35 cellular contexts compared by ENCODE assay signal in the genomic region with DNA sequence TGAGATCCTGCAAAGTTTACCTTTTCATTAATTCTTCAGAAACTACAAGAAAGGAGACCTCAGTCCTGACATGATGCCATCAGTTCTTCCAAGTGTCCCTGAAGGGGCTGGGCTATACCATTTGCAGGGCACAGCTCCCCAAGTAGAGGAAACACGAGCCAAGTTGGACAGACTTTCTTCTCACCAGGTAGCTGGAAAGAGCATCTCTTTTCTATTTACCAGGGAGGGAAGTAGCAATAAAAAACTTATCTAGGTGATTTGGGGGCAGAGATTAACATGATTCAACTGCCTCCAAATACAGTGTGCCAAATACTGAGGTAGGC.
"Had no signal": no experiment of that assay in that cellular context is flagged by ENCODE, and none has a peak within 500 bp of the region (broad histone marks: within the 10 kb centered on the region; RNA-seq: fewer than 3 reads in every experiment).

No MANE protein-coding gene starts in this region.

- H3K4me3 ChIP-seq: PC-9 had no signal

- H3K36me3 ChIP-seq: brain microvascular endothelial cell had no signal

- ATAC-seq: activated CD8-positive, alpha-beta memory T cell treated with anti-CD3 and anti-CD28 coated beads, Interleukin-2, amount 10 ng/mL, durations not matched to agents 7 days and 5 days; Right ventricle myocardium inferior had no signal

- H3K27ac ChIP-seq: brain microvascular endothelial cell, PC-9, RWPE1, VCaP had no signal

- DNase-seq: activated CD4-positive, alpha-beta memory T cell treated with anti-CD3 and anti-CD28 coated beads, Interleukin-2, amount 10 ng/mL, durations not matched to agents 7 days and 5 days; activated CD4-positive, alpha-beta T cell treated with anti-CD3 and anti-CD28 coated beads for 1 hour; activated CD4-positive, alpha-beta T cell treated with anti-CD3 and anti-CD28 coated beads for 48 hours; activated CD4-positive, CD25-positive, alpha-beta regulatory T cell; activated CD8-positive, alpha-beta memory T cell treated with anti-CD3 and anti-CD28 coated beads for 24 hours; activated CD8-positive, alpha-beta memory T cell treated with anti-CD3 and anti-CD28 coated beads, Interleukin-2, amount 10 ng/mL, durations not matched to agents 7 days and 5 days; activated CD8-positive, alpha-beta memory T cell treated with anti-CD3 and anti-CD28 coated beads, Interleukin-2, amount 50 U/mL, for 48 hours; activated effector memory CD4-positive, alpha-beta T cell treated with Interleukin-2 at 50 U/mL for 16 hours; activated naive CD4-positive, alpha-beta T cell; activated naive CD4-positive, alpha-beta T cell treated with anti-CD3 and anti-CD28 coated beads, Interleukin-2, amount 50 U/mL, for 16 hours; activated naive CD8-positive, alpha-beta T cell treated with anti-CD3 and anti-CD28 coated beads for 36 hours; activated T-cell treated with anti-CD3 and anti-CD28 coated beads, Interleukin-2, amount 50 U/mL, for 48 hours; amniotic stem cell; aorta; brain microvascular endothelial cell; central memory CD4-positive, alpha-beta T cell; NCI-H1092 treated with DMSO at 0.1 percent for 48 hours; NCI-H1417; NCI-H146; NCI-H187; NCI-H2029 treated with DMSO at 0.1 percent for 48 hours; NCI-H2107; NCI-H2171; NCI-H510A treated with DMSO at 0.1 percent for 48 hours; NCI-H526 treated with DMSO at 0.1 percent for 48 hours; NCI-H82; NK-92 treated with Interleukin-12 subunit alpha and Interleukin-12 subunit beta, amount 100 ng/mL, for 24 hours; PC-9; SW 1271; T-helper 1 cell; T-helper 2 cell; T-helper 9 cell had no signal

- H3K27me3 ChIP-seq: brain microvascular endothelial cell had no signal
